8 cellular contexts compared by ENCODE assay signal in the genomic region with DNA sequence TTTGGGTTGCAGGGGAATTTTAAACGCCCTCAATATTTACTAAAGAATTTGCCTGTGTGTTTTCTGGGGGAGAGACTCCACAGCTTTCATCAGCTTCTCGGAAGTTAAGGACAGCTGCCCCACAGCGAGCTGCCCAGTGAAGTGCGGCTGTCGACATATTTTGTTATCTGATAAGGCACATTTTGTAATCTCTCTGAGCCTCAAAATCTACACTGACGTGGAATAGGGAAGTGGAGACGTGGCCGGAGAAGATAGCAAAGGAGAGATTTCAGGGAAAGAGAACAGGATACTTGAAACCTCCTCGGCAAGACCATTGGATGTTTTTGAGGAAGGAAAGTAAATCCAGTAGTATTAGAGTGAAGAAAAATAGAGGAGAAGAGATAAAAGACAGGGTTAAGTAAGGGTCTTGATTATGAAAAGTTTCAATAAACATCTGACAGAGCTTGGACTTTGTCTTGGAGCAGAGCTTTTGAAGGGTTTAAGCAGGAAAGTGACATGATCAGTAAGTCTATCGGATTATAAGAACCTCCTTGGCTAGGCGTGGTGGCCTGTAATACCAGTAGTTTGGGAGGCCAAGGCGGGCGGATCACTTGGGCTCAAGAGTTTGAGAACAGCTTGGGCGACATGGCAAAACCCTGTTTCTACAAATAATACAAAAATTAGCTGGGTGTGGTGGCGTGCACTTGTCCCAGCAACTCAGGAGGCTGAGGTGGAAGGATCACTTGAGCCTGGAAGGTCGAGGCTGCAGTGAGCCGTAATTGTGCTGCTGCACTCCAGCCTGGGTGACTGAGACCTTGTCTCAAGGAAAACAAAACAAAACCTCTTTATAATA. TPM values are rescaled to one million over a fixed set of nuclear protein-coding genes. Genes with fewer than 3 reads are reported as not detected.
A peak's percentile ranks its signal among the peaks of the same experiment; 100 is the strongest.
DNase-seq lines count a peak whose midpoint lies in the region; ATAC-seq and TF ChIP-seq lines count a peak whose summit lies in the region.

No MANE protein-coding gene starts in this region.

- H3K4me3 ChIP-seq in PC-3 (ENCODE audit: low read length) (peak overlapping the region; percentile 82), mononuclear cell (ENCODE audit: low read length) (peak overlapping the region; percentile 66)

- no peaks in the 10 kb centered on the region for H3F3A ChIP-seq in PC-3 (ENCODE audit: low read length, unreplicated experiment)

- peak overlapping the region; percentile 92 for H3K4me3 Mint-ChIP-seq in activated CD4-positive, alpha-beta T cell treated with anti-CD3 and anti-CD28 coated beads for 36 hours

- peaks cover 5% of the 10 kb centered on the region for H3K36me3 Mint-ChIP-seq in activated CD4-positive, alpha-beta T cell treated with anti-CD3 and anti-CD28 coated beads for 36 hours (ENCODE audit: low read depth)

- H3K9me2 ChIP-seq in PC-3 (replicated peaks; ENCODE audit: low read length): no peaks in the 10 kb centered on the region

- H3K79me2 ChIP-seq in PC-3 (ENCODE audit: low read length): peaks cover 57% of the 10 kb centered on the region

- no peak for TF ChIP-seq CTCF in PC-3 (conservative IDR thresholded peaks at IDR 0.05; ENCODE audit: low read depth, low read length)

- ATAC-seq in activated CD4-positive, alpha-beta T cell treated with anti-CD3 and anti-CD28 coated beads for 36 hours: no peak
- ATAC-seq in HG02981 (IDR thresholded peaks at IDR 0.05; ENCODE audit: unreplicated experiment) (peak; percentile 10), PC-3 (peak; percentile 8), GM18858 (IDR thresholded peaks at IDR 0.05; ENCODE audit: unreplicated experiment) (no peak)

- no peak for DNase-seq in activated CD4-positive, alpha-beta T cell treated with anti-CD3 and anti-CD28 coated beads for 36 hours
- DNase-seq in activated CD4-positive, alpha-beta T cell treated with anti-CD3 and anti-CD28 coated beads for 4 hours: no peak
- DNase-seq in PC-3 (no peak), dermis blood vessel endothelial cell (peak; percentile 57)
- no peak for DNase-seq in stimulated activated CD8-positive, alpha-beta memory T cell treated with anti-CD3 and anti-CD28 coated beads, Interleukin-4, amount 100 ng/mL, for 48 hours

- BruUV-seq in PC-3 (replicated peaks; lab: Mats Ljungman, UMichigan): TSS peak; percentile 73

- H3K9me3 ChIP-seq in PC-3 (ENCODE audit: low read length): no peaks in the 10 kb centered on the region
- H3K9me3 ChIP-seq in mononuclear cell (ENCODE audit: low read depth, low read length): no peaks in the 10 kb centered on the region

- POLR2A ChIA-PET in activated CD4-positive, alpha-beta T cell treated with anti-CD3 and anti-CD28 coated beads for 36 hours (lab: Charles Lee): interaction anchor here (0.6 to 1.1 kb wide), 5 partner anchors 13 to 597 kb away, joined by 3 to 6 read pairs (median 3); a partner anchor contains a TSS
- POLR2A ChIA-PET in PC-3 (lab: Charles Lee; ENCODE audit: unreplicated experiment): interaction anchor here (0.5 to 1.0 kb wide), 5 partner anchors 10 to 492 kb away, joined by 3 to 10 read pairs (median 3); a partner anchor contains a TSS

- intact Hi-C loops in activated CD4-positive, alpha-beta T cell treated with anti-CD3 and anti-CD28 coated beads for 36 hours (cut with DNase I, micrococcal nuclease): loop anchor here (1.0 to 5.0 kb wide), 7 partner anchors 109 to 1404 kb away; a partner anchor contains a TSS
- intact Hi-C loops in PC-3 (cut with micrococcal nuclease): loop anchor here (5.0 kb wide), 2 partner anchors 111 to 414 kb away; a partner anchor contains a TSS

- H4K20me1 ChIP-seq in PC-3 (ENCODE audit: low read length): 0 out of 2 replicates have a peak, but pooled peaks cover 6% of the 10 kb centered on the region

- H2AFZ ChIP-seq in PC-3 (ENCODE audit: low read length): peak overlapping the region; percentile 82

- H3K9ac ChIP-seq in PC-3 (ENCODE audit: low read length): peak overlapping the region; percentile 89

- CTCF ChIA-PET in activated CD4-positive, alpha-beta T cell treated with anti-CD3 and anti-CD28 coated beads for 36 hours (lab: Charles Lee): interaction anchor here (0.5 to 2.7 kb wide), 19 partner anchors 9 to 598 kb away, joined by 3 to 12 read pairs (median 5); a partner anchor contains a TSS
- CTCF ChIA-PET in PC-3 (lab: Charles Lee): interaction anchor here (0.7 to 2.2 kb wide), 7 partner anchors 16 to 560 kb away, joined by 3 to 12 read pairs (median 3); no protein-coding TSS in a partner anchor

- H3K27ac Mint-ChIP-seq in activated CD4-positive, alpha-beta T cell treated with anti-CD3 and anti-CD28 coated beads for 36 hours: peak overlapping the region; percentile 92

- peak overlapping the region; percentile 70 for H3K27ac ChIP-seq in PC-3 (ENCODE audit: low read length)

- H3K36me3 ChIP-seq in PC-3 (ENCODE audit: low read depth, low read length): 0 out of 2 replicates have a peak, but pooled peaks cover 5% of the 10 kb centered on the region

- no peaks in the 10 kb centered on the region for H3K27me3 Mint-ChIP-seq in activated CD4-positive, alpha-beta T cell treated with anti-CD3 and anti-CD28 coated beads for 36 hours

- peak overlapping the region; percentile 92 for H3K4me2 ChIP-seq in PC-3 (ENCODE audit: low read length)

- H3K27me3 ChIP-seq in PC-3 (ENCODE audit: low read length) (no peaks in the 10 kb centered on the region), mononuclear cell (ENCODE audit: insufficient read depth, low read length) (no peaks in the 10 kb centered on the region)

- H3K4me1 ChIP-seq in PC-3 (ENCODE audit: insufficient read depth, low read length) (peaks cover 18% of the 10 kb centered on the region), mononuclear cell (ENCODE audit: insufficient read depth, low read length) (peaks cover 16% of the 10 kb centered on the region)

- peaks cover 14% of the 10 kb centered on the region for H3K4me1 Mint-ChIP-seq in activated CD4-positive, alpha-beta T cell treated with anti-CD3 and anti-CD28 coated beads for 36 hours

- H3K9me3 Mint-ChIP-seq in activated CD4-positive, alpha-beta T cell treated with anti-CD3 and anti-CD28 coated beads for 36 hours (ENCODE audit: low read depth): no peaks in the 10 kb centered on the region

RNA-seq across cellular contexts. Expression of a gene that starts 1.1 kb away (rescaled TPM):
- 10 to 100 TPM in 1 of 2 experiments, 1 to 10 TPM in 1; 9.1 to 11.7 TPM for total RNA-seq in activated CD4-positive, alpha-beta T cell treated with anti-CD3 and anti-CD28 coated beads for 36 hours
- total RNA-seq in PC-3 (2014; rRNA removed) (23.4 and 24.3 TPM in 2 replicates), dermis blood vessel endothelial cell (7.8 and 13.1 TPM in 2 replicates), mononuclear cell (2.4 TPM)

RNA-seq across cellular contexts. Expression of a gene that starts 56.1 kb away (rescaled TPM):
- total RNA-seq in activated CD4-positive, alpha-beta T cell treated with anti-CD3 and anti-CD28 coated beads for 36 hours: 10 to 100 TPM in 1 of 2 experiments, 1 to 10 TPM in 1; 8.6 to 11.8 TPM
- total RNA-seq in PC-3 (2014; rRNA removed) (10.1 and 12.1 TPM in 2 replicates), dermis blood vessel endothelial cell (49.0 and 64.5 TPM in 2 replicates), mononuclear cell (201 TPM)

Comparison
In these comparisons a context has a peak if more than half of its experiments do, and no peak if none do; other contexts are left out.
1. ATAC-seq: peak in HG02981 (single experiment) and PC-3 (single experiment); none in activated CD4-positive, alpha-beta T cell treated with anti-CD3 and anti-CD28 coated beads for 36 hours (single experiment) and GM18858 (single experiment).